Comparison of ENCODE assay signal across 1 cellular context in the genomic region with DNA sequence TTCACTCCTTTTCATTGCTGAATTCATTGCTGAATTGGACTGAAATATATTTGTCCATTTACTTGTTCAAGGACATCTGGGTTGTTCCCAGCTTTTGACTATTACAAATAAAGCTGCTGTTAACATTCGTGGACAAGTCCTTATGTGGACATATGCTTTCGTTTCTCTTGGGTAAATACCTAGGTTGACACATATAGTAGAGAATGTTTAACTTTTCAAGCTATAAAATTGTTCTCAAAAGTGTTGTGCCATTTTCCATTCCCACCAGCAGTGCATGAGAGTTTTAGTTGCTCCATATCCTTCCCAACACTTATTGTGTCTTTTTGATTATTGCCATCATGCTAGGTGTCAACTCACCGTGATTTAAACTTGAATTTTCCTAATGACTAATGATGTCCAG.
TF ChIP-seq lines count a peak whose summit lies in the region.

No MANE protein-coding gene starts in this region.

TF ChIP-seq in HepG2, 621 proteins besides CTCF, POLR2A, EP300 and RAD21 (continues in another document):
- TF ChIP-seq E2F2 (CRISPR knock-in tag; IDR thresholded peaks at IDR 0.05; ENCODE audit: borderline replicate concordance) (no peak), NCOA2 (CRISPR knock-in tag; IDR thresholded peaks at IDR 0.05) (peak; percentile 49; the same call in 1 of the 2 replicates), SUZ12 (IDR thresholded peaks at IDR 0.05; ENCODE audit: low read depth, low read length) (no peak), SMAD9 (CRISPR knock-in tag; IDR thresholded peaks at IDR 0.05) (no peak), NR2F6 (IDR thresholded peaks at IDR 0.05) (no peak), NR2F6 (CRISPR knock-in tag; IDR thresholded peaks at IDR 0.05) (no peak), ZNF205 (CRISPR knock-in tag; IDR thresholded peaks at IDR 0.05) (no peak), NFYC (CRISPR knock-in tag; IDR thresholded peaks at IDR 0.05) (no peak), ZNF17 (CRISPR knock-in tag; IDR thresholded peaks at IDR 0.05) (no peak), POLR2AphosphoS2 (IDR thresholded peaks at IDR 0.05; ENCODE audit: low read depth, low read length) (no peak), CENPT (CRISPR knock-in tag; IDR thresholded peaks at IDR 0.05; ENCODE audit: low read depth) (no peak), SPEN (CRISPR knock-in tag; IDR thresholded peaks at IDR 0.05; ENCODE audit: low read depth) (no peak), BRD4 (CRISPR knock-in tag; IDR thresholded peaks at IDR 0.05) (no peak), ZNF7 (CRISPR knock-in tag; IDR thresholded peaks at IDR 0.05) (peak; percentile 87), KDM5A (IDR thresholded peaks at IDR 0.05; ENCODE audit: borderline replicate concordance, low read length) (no peak), FOSL1 (CRISPR knock-in tag; IDR thresholded peaks at IDR 0.05; ENCODE audit: borderline replicate concordance) (no peak), BCL3 (CRISPR knock-in tag; IDR thresholded peaks at IDR 0.05) (no peak), ZNF234 (CRISPR knock-in tag; conservative IDR thresholded peaks at IDR 0.05) (no peak), ZNF644 (CRISPR knock-in tag; IDR thresholded peaks at IDR 0.05; ENCODE audit: low read depth) (peak; percentile 86), SOX5 (CRISPR knock-in tag; IDR thresholded peaks at IDR 0.05; ENCODE audit: borderline replicate concordance) (peak; percentile 74; the same call in 1 of the 2 replicates), PCBP2 (optimal IDR thresholded peaks at IDR 0.05; ENCODE audit: low read depth, low read length, poor library complexity, severe bottlenecking) (no peak), ZNF513 (CRISPR knock-in tag; conservative IDR thresholded peaks at IDR 0.05) (no peak), RCOR2 (CRISPR knock-in tag; IDR thresholded peaks at IDR 0.05) (0 out of 2 replicates have a peak, but pooled peaks have one; percentile 31), U2AF1 (optimal IDR thresholded peaks at IDR 0.05; ENCODE audit: low read depth, low read length) (no peak), ZNF296 (CRISPR knock-in tag; conservative IDR thresholded peaks at IDR 0.05) (no peak), ARID5B (CRISPR knock-in tag; IDR thresholded peaks at IDR 0.05) (peak; percentile 88), FOXA1 (IDR thresholded peaks at IDR 0.05) (peak; percentile 36; the same call in 1 of the 2 replicates), FOXA1 (CRISPR knock-in tag; IDR thresholded peaks at IDR 0.05) (peak; percentile 84), BATF2 (CRISPR knock-in tag; IDR thresholded peaks at IDR 0.05) (no peak), SRF (IDR thresholded peaks at IDR 0.05; ENCODE audit: low read depth, low read length) (peak; percentile 94)
- TF ChIP-seq, protein P1, sequence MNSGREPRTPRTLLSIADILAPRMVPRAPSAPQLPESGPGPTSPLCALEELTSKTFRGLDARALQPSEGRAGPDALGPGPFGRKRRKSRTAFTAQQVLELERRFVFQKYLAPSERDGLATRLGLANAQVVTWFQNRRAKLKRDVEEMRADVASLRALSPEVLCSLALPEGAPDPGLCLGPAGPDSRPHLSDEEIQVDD (CRISPR knock-in tag; IDR thresholded peaks at IDR 0.05; ENCODE audit: borderline replicate concordance): no peak
- TF ChIP-seq, protein P2, sequence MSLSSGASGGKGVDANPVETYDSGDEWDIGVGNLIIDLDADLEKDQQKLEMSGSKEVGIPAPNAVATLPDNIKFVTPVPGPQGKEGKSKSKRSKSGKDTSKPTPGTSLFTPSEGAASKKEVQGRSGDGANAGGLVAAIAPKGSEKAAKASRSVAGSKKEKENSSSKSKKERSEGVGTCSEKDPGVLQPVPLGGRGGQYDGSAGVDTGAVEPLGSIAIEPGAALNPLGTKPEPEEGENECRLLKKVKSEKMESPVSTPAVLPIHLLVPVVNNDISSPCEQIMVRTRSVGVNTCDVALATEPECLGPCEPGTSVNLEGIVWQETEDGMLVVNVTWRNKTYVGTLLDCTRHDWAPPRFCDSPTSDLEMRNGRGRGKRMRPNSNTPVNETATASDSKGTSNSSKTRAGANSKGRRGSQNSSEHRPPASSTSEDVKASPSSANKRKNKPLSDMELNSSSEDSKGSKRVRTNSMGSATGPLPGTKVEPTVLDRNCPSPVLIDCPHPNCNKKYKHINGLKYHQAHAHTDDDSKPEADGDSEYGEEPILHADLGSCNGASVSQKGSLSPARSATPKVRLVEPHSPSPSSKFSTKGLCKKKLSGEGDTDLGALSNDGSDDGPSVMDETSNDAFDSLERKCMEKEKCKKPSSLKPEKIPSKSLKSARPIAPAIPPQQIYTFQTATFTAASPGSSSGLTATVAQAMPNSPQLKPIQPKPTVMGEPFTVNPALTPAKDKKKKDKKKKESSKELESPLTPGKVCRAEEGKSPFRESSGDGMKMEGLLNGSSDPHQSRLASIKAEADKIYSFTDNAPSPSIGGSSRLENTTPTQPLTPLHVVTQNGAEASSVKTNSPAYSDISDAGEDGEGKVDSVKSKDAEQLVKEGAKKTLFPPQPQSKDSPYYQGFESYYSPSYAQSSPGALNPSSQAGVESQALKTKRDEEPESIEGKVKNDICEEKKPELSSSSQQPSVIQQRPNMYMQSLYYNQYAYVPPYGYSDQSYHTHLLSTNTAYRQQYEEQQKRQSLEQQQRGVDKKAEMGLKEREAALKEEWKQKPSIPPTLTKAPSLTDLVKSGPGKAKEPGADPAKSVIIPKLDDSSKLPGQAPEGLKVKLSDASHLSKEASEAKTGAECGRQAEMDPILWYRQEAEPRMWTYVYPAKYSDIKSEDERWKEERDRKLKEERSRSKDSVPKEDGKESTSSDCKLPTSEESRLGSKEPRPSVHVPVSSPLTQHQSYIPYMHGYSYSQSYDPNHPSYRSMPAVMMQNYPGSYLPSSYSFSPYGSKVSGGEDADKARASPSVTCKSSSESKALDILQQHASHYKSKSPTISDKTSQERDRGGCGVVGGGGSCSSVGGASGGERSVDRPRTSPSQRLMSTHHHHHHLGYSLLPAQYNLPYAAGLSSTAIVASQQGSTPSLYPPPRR (CRISPR knock-in tag; IDR thresholded peaks at IDR 0.05; ENCODE audit: borderline replicate concordance): peak; percentile 84
- TF ChIP-seq, protein P3, sequence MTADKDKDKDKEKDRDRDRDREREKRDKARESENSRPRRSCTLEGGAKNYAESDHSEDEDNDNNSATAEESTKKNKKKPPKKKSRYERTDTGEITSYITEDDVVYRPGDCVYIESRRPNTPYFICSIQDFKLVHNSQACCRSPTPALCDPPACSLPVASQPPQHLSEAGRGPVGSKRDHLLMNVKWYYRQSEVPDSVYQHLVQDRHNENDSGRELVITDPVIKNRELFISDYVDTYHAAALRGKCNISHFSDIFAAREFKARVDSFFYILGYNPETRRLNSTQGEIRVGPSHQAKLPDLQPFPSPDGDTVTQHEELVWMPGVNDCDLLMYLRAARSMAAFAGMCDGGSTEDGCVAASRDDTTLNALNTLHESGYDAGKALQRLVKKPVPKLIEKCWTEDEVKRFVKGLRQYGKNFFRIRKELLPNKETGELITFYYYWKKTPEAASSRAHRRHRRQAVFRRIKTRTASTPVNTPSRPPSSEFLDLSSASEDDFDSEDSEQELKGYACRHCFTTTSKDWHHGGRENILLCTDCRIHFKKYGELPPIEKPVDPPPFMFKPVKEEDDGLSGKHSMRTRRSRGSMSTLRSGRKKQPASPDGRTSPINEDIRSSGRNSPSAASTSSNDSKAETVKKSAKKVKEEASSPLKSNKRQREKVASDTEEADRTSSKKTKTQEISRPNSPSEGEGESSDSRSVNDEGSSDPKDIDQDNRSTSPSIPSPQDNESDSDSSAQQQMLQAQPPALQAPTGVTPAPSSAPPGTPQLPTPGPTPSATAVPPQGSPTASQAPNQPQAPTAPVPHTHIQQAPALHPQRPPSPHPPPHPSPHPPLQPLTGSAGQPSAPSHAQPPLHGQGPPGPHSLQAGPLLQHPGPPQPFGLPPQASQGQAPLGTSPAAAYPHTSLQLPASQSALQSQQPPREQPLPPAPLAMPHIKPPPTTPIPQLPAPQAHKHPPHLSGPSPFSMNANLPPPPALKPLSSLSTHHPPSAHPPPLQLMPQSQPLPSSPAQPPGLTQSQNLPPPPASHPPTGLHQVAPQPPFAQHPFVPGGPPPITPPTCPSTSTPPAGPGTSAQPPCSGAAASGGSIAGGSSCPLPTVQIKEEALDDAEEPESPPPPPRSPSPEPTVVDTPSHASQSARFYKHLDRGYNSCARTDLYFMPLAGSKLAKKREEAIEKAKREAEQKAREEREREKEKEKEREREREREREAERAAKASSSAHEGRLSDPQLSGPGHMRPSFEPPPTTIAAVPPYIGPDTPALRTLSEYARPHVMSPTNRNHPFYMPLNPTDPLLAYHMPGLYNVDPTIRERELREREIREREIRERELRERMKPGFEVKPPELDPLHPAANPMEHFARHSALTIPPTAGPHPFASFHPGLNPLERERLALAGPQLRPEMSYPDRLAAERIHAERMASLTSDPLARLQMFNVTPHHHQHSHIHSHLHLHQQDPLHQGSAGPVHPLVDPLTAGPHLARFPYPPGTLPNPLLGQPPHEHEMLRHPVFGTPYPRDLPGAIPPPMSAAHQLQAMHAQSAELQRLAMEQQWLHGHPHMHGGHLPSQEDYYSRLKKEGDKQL (CRISPR knock-in tag; IDR thresholded peaks at IDR 0.05; ENCODE audit: low read depth): peak; percentile 50; the same call in 1 of the 2 replicates
- TF ChIP-seq, protein P4, sequence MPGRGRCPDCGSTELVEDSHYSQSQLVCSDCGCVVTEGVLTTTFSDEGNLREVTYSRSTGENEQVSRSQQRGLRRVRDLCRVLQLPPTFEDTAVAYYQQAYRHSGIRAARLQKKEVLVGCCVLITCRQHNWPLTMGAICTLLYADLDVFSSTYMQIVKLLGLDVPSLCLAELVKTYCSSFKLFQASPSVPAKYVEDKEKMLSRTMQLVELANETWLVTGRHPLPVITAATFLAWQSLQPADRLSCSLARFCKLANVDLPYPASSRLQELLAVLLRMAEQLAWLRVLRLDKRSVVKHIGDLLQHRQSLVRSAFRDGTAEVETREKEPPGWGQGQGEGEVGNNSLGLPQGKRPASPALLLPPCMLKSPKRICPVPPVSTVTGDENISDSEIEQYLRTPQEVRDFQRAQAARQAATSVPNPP (CRISPR knock-in tag; IDR thresholded peaks at IDR 0.05): no peak
- TF ChIP-seq, protein P5, sequence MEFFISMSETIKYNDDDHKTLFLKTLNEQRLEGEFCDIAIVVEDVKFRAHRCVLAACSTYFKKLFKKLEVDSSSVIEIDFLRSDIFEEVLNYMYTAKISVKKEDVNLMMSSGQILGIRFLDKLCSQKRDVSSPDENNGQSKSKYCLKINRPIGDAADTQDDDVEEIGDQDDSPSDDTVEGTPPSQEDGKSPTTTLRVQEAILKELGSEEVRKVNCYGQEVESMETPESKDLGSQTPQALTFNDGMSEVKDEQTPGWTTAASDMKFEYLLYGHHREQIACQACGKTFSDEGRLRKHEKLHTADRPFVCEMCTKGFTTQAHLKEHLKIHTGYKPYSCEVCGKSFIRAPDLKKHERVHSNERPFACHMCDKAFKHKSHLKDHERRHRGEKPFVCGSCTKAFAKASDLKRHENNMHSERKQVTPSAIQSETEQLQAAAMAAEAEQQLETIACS (CRISPR knock-in tag; IDR thresholded peaks at IDR 0.05): no peak
